ENCODE assay signal across 24 cellular contexts in genomic region chr3:146233487-146233886, GRCh38.
"Had no signal": no experiment of that assay in that cellular context is flagged by ENCODE, and none has a peak within 500 bp of the region (broad histone marks: within the 10 kb centered on the region; RNA-seq: fewer than 3 reads in every experiment).

No MANE protein-coding gene starts in this region.

- ATAC-seq: naive thymus-derived CD4-positive, alpha-beta T cell; natural killer cell; psoas muscle; right cardiac atrium; sciatic nerve; stimulated activated effector memory CD8-positive, alpha-beta T cell treated with anti-CD3 and anti-CD28 coated beads, Interleukin-12 subunit alpha, Interleukin-12 subunit beta, amount 100 ng/mL, for 72 hours; stimulated activated naive B cell treated with anti-CD40 and anti-IgM and Interleukin-4, amounts not matched to agents 10 μg/mL and 1 μg/mL and 100 μg/mL, for 72 hours; upper lobe of right lung had no signal

- H3K4me3 ChIP-seq: neural progenitor cell, ovary, psoas muscle, skin epidermis, smooth muscle cell, stomach, tibial artery, transverse colon, upper lobe of right lung, uterus had no signal

- DNase-seq: naive thymus-derived CD4-positive, alpha-beta T cell; natural killer cell; occipital lobe; ovary; posterior cingulate gyrus; psoas muscle; right cardiac atrium; stimulated activated CD4-positive, alpha-beta T cell treated with anti-CD3 and anti-CD28 coated beads, Interleukin-15, amount 100 ng/mL, for 24 hours; stimulated activated CD4-positive, alpha-beta T cell treated with anti-CD3 and anti-CD28 coated beads, Interleukin-2, amount 100 ng/mL, for 24 hours; stimulated activated CD4-positive, alpha-beta T cell treated with anti-CD3 and anti-CD28 coated beads, Interleukin-2, amount 100 ng/mL, for 48 hours; stimulated activated CD4-positive, alpha-beta T cell treated with anti-CD3 and anti-CD28 coated beads, Interleukin-4, amount 100 ng/mL, for 24 hours; stimulated activated naive B cell treated with anti-CD40 and anti-IgM and Interleukin-4, amounts not matched to agents 10 μg/mL and 1 μg/mL and 100 μg/mL, for 72 hours; stimulated activated naive CD4-positive, alpha-beta T cell treated with Interleukin-2 at 50 U/mL for 16 hours; stomach; tibial artery; transverse colon; upper lobe of right lung; uterus had no signal

- H3K36me3 ChIP-seq: neural progenitor cell, ovary, stomach, upper lobe of right lung, uterus had no signal

- H3K4me1 ChIP-seq: neural progenitor cell, parathyroid adenoma, psoas muscle, upper lobe of right lung, uterus had no signal

- H3K27me3 ChIP-seq: neural progenitor cell, ovary, stomach, tibial artery, transverse colon, upper lobe of right lung, uterus had no signal

- H3K27ac ChIP-seq: neural progenitor cell, ovary, parathyroid adenoma, psoas muscle, skin epidermis, stomach, tibial artery, transverse colon, upper lobe of right lung, uterus had no signal
